1 cellular context compared by ENCODE assay signal in genomic region chr7:101179780-101180755, GRCh38.
TF ChIP-seq lines count a peak whose summit lies in the region.

NAT16 (minus strand) TSS chr7:101180293; CDS start chr7:101174807, 5,486 bp downstream.

TF ChIP-seq in IMR-90, 13 proteins besides CTCF, POLR2A, EP300 and RAD21:
- TF ChIP-seq RFX5 (IDR thresholded peaks at IDR 0.05; ENCODE audit: low read depth, low read length) (no peak), NFE2L2 (IDR thresholded peaks at IDR 0.05; ENCODE audit: low read depth, low read length) (no peak), MXI1 (IDR thresholded peaks at IDR 0.05; ENCODE audit: borderline replicate concordance, low read depth, low read length) (no peak), ELK1 (IDR thresholded peaks at IDR 0.05; ENCODE audit: borderline replicate concordance, low read depth, low read length) (no peak), FOS (IDR thresholded peaks at IDR 0.05; ENCODE audit: low read depth, low read length) (no peak), CHD1 (IDR thresholded peaks at IDR 0.05; ENCODE audit: low read depth, low read length) (no peak)
